In genomic region chr7:91999631-92000571, GRCh38 we compare ENCODE assay signal across 32 cellular contexts.
"Had no signal": no experiment of that assay in that cellular context is flagged by ENCODE, and none has a peak within 500 bp of the region (broad histone marks: within the 10 kb centered on the region; RNA-seq: fewer than 3 reads in every experiment).

No MANE protein-coding gene starts in this region.

- H3K27me3 ChIP-seq: adrenal gland, breast epithelium, esophagus squamous epithelium, gastroesophageal sphincter had no signal

- H3K27ac ChIP-seq: adrenal gland, breast epithelium, epithelial cell of prostate, esophagus squamous epithelium, gastroesophageal sphincter had no signal

- DNase-seq: activated CD4-positive, alpha-beta memory T cell treated with anti-CD3 and anti-CD28 coated beads for 36 hours; activated CD4-positive, alpha-beta T cell treated with anti-CD3 and anti-CD28 coated beads for 36 hours; activated CD4-positive, alpha-beta T cell treated with anti-CD3 and anti-CD28 coated beads, Interleukin-2, amount 10 ng/mL, durations not matched to agents 24 days and 14 days; activated CD4-positive, CD25-positive, alpha-beta regulatory T cell; activated CD4-positive, CD25-positive, alpha-beta regulatory T cell treated with anti-CD3 and anti-CD28 coated beads, Interleukin-2, amount 50 U/mL, for 72 hours; activated CD8-positive, alpha-beta memory T cell treated with anti-CD3 and anti-CD28 coated beads, Interleukin-2, amount 10 ng/mL, durations not matched to agents 7 days and 5 days; activated CD8-positive, alpha-beta memory T cell treated with anti-CD3 and anti-CD28 coated beads, Interleukin-2, amount 50 U/mL, for 4 hours; activated CD8-positive, alpha-beta T cell treated with anti-CD3 and anti-CD28 coated beads, Interleukin-2, amount 10 ng/mL, durations not matched to agents 7 days and 5 days; activated effector memory CD4-positive, alpha-beta T cell treated with anti-CD3 and anti-CD28 coated beads, Interleukin-2, amount 50 U/mL, for 16 hours; activated naive CD4-positive, alpha-beta T cell treated with anti-CD3 and anti-CD28 coated beads for 36 hours; activated naive CD8-positive, alpha-beta T cell treated with anti-CD3 and anti-CD28 coated beads for 36 hours; activated naive CD8-positive, alpha-beta T cell treated with anti-CD3 and anti-CD28 coated beads, Interleukin-2, amount 50 U/mL, for 24 hours; activated T-cell treated with anti-CD3 and anti-CD28 coated beads, Interleukin-2, amount 50 U/mL, for 1 hour; activated T-cell treated with anti-CD3 and anti-CD28 coated beads, Interleukin-2, amount 50 U/mL, for 48 hours; adrenal gland; amygdala; aorta; caudate nucleus; cortex of kidney; dermis blood vessel endothelial cell; effector CD8-positive, alpha-beta T cell; esophagus squamous epithelium; foreskin melanocyte; T-helper 1 cell; T-helper 17 cell; T1000 had no signal

- H3K9me3 ChIP-seq: adrenal gland, breast epithelium, esophagus squamous epithelium, gastroesophageal sphincter had no signal

- FAIRE-seq: colon, endometrium, endothelial cell of umbilical vein had no signal

- H3K4me1 ChIP-seq: adrenal gland, breast epithelium, esophagus squamous epithelium, gastroesophageal sphincter had no signal

- ATAC-seq: activated CD4-positive, alpha-beta T cell treated with anti-CD3 and anti-CD28 coated beads for 36 hours; activated CD8-positive, alpha-beta memory T cell treated with anti-CD3 and anti-CD28 coated beads, Interleukin-2, amount 10 ng/mL, durations not matched to agents 7 days and 5 days; activated CD8-positive, alpha-beta T cell treated with anti-CD3 and anti-CD28 coated beads, Interleukin-2, amount 10 ng/mL, durations not matched to agents 7 days and 5 days; activated naive CD8-positive, alpha-beta T cell treated with anti-CD3 and anti-CD28 coated beads, Interleukin-2, amount 50 U/mL, for 24 hours; gastroesophageal sphincter; T-helper 17 cell had no signal

- H3K4me3 ChIP-seq: adrenal gland, breast epithelium, esophagus squamous epithelium, gastroesophageal sphincter had no signal

- H3K36me3 ChIP-seq: breast epithelium had no signal
